In genomic region chr19:2186071-2186846, GRCh38 we compare ENCODE assay signal across 9 cellular contexts. TPM values are rescaled to one million over a fixed set of nuclear protein-coding genes. Genes with fewer than 3 reads are reported as not detected.
A peak's percentile ranks its signal among the peaks of the same experiment; 100 is the strongest.
DNase-seq lines count a peak whose midpoint lies in the region; ATAC-seq and TF ChIP-seq lines count a peak whose summit lies in the region.
"Had no signal": no experiment of that assay in that cellular context is flagged by ENCODE, and none has a peak within 500 bp of the region (broad histone marks: within the 10 kb centered on the region; RNA-seq: fewer than 3 reads in every experiment).

No MANE protein-coding gene starts in this region.

- H3K27ac ChIP-seq in duodenal mucosa (ENCODE audit: low read depth, low read length) = peak overlapping the region; percentile 59

- peaks cover 12 to 68% of the 10 kb centered on the region in 2 donors for H3K36me3 ChIP-seq in duodenal mucosa (ENCODE audit: control insufficient read depth in 1 of 2, insufficient read depth in 2 of 2, low read length in 2 of 2)

- peaks cover 5% of the 10 kb centered on the region for H3K27me3 Mint-ChIP-seq in HFFc6 (ENCODE audit: insufficient read depth)
- no peaks in the 10 kb centered on the region for H3K27me3 Mint-ChIP-seq in stimulated activated memory B cell treated with anti-CD40 and anti-IgM and Interleukin-4, amounts not matched to agents 10 μg/mL and 1 μg/mL and 100 μg/mL, for 72 hours

- H3K4me1 Mint-ChIP-seq in HFFc6 (ENCODE audit: low read depth) = peaks cover 58% of the 10 kb centered on the region
- peaks cover 78% of the 10 kb centered on the region for H3K4me1 Mint-ChIP-seq in stimulated activated memory B cell treated with anti-CD40 and anti-IgM and Interleukin-4, amounts not matched to agents 10 μg/mL and 1 μg/mL and 100 μg/mL, for 72 hours

- no peaks in the 10 kb centered on the region for H3K9me3 Mint-ChIP-seq in HFFc6
- H3K9me3 Mint-ChIP-seq in stimulated activated memory B cell treated with anti-CD40 and anti-IgM and Interleukin-4, amounts not matched to agents 10 μg/mL and 1 μg/mL and 100 μg/mL, for 72 hours = peaks cover 3% of the 10 kb centered on the region

- H3K36me3 Mint-ChIP-seq in HFFc6 (ENCODE audit: low read depth) = peaks cover 12% of the 10 kb centered on the region
- H3K36me3 Mint-ChIP-seq in stimulated activated memory B cell treated with anti-CD40 and anti-IgM and Interleukin-4, amounts not matched to agents 10 μg/mL and 1 μg/mL and 100 μg/mL, for 72 hours = peaks cover 54% of the 10 kb centered on the region

- TF ChIP-seq CTCF in HFFc6 (IDR thresholded peaks at IDR 0.05) (no peak), lower leg skin (IDR thresholded peaks at IDR 0.05) (no peak)

- ATAC-seq in stimulated activated memory B cell treated with anti-CD40 and anti-IgM and Interleukin-4, amounts not matched to agents 10 μg/mL and 1 μg/mL and 100 μg/mL, for 72 hours = no peak
- ATAC-seq in GM18502 (IDR thresholded peaks at IDR 0.05; ENCODE audit: poor library complexity, unreplicated experiment) = no peak
- ATAC-seq in HG02678 (IDR thresholded peaks at IDR 0.05; ENCODE audit: unreplicated experiment) = no peak

- peaks cover 0 to 19% of the 10 kb centered on the region in 2 donors for H3K4me1 ChIP-seq in duodenal mucosa (ENCODE audit: control insufficient read depth in 1 of 2, insufficient read depth in 2 of 2, low read length in 2 of 2)

- H3K9ac ChIP-seq in duodenal mucosa (ENCODE audit: low read depth in 1 of 2, low read length in 2 of 2) = no peak overlapping the region

- intact Hi-C loops in lower leg skin (cut with DNase I; ENCODE audit: low total_unique reads) = no loop called here

- H3K4me3 ChIP-seq in duodenal mucosa (ENCODE audit: low read depth in 1 of 2, low read length in 2 of 2) (no peak overlapping the region), lower leg skin (ENCODE audit: low read depth, poor library complexity, severe bottlenecking) (no peak overlapping the region)

- H3K9me3 ChIP-seq in duodenal mucosa (ENCODE audit: control insufficient read depth in 1 of 2, low read length in 2 of 2) = no peaks in the 10 kb centered on the region

- TF ChIP-seq POLR2A in lower leg skin (IDR thresholded peaks at IDR 0.05) = no peak

- no peaks in the 10 kb centered on the region for H3K27me3 ChIP-seq in duodenal mucosa (ENCODE audit: control insufficient read depth in 1 of 2, insufficient read depth in 2 of 2, low read length in 2 of 2)

- WGBS in lower leg skin, 2 donors = 51 to 53% methylated on average over 28 of the region's 28 CpGs

- H3K4me3 Mint-ChIP-seq in HFFc6 = peak overlapping the region; percentile 80
- no peak overlapping the region for H3K4me3 Mint-ChIP-seq in stimulated activated memory B cell treated with anti-CD40 and anti-IgM and Interleukin-4, amounts not matched to agents 10 μg/mL and 1 μg/mL and 100 μg/mL, for 72 hours

- DNase-seq in HFFc6 = peak; percentile 97
- peak; percentile 86 to 96 for DNase-seq in lower leg skin (ENCODE audit: low spot score in 2 of 2)
- DNase-seq in DMS153 treated with DMSO at 0.1 percent for 48 hours (lab: John Stamatoyannopoulos, UW; ENCODE audit: unreplicated experiment) = no peak
- no peak for DNase-seq in globus pallidus (ENCODE audit: low spot score)
- DNase-seq: HCEC 1CT had no signal

- peak overlapping the region; percentile 83 for H3K27ac Mint-ChIP-seq in HFFc6
- peak overlapping the region; percentile 46 for H3K27ac Mint-ChIP-seq in stimulated activated memory B cell treated with anti-CD40 and anti-IgM and Interleukin-4, amounts not matched to agents 10 μg/mL and 1 μg/mL and 100 μg/mL, for 72 hours

RNA-seq across cellular contexts. Expression of gene DOT1L, which starts 22.5 kb away (rescaled TPM):
- total RNA-seq in HFFc6 (2021; fragmentation: NEBNext Ultra II Directional; extraction: Animal tissue kit (Norgen Biotek cat#: 25700)) = 10 to 100 TPM; 18.5 to 22.9 (median 21.3) TPM
- 10 to 100 TPM; 17.5 to 31.3 (median 20.7) TPM for total RNA-seq in lower leg skin

RNA-seq across cellular contexts. Expression of gene AP3D1, which starts 34.9 kb away (rescaled TPM):
- total RNA-seq in HFFc6 (2021; fragmentation: NEBNext Ultra II Directional; extraction: Animal tissue kit (Norgen Biotek cat#: 25700)) = 100 to 1,000 TPM; 139 to 169 (median 151) TPM
- 10 to 100 TPM; 46.5 to 84.7 (median 71.8) TPM for total RNA-seq in lower leg skin

RNA-seq across cellular contexts. Expression of gene PLEKHJ1, which starts 49.9 kb away (rescaled TPM):
- 10 to 100 TPM; 45.9 to 57.3 (median 50.2) TPM for total RNA-seq in HFFc6 (2021; fragmentation: NEBNext Ultra II Directional; extraction: Animal tissue kit (Norgen Biotek cat#: 25700))
- 10 to 100 TPM; 52.2 to 80.5 (median 70.0) TPM for total RNA-seq in lower leg skin

RNA-seq across cellular contexts. Expression of gene SF3A2, which starts 50.4 kb away (rescaled TPM):
- 10 to 100 TPM; 48.7 to 60.6 (median 54.8) TPM for total RNA-seq in HFFc6 (2021; fragmentation: NEBNext Ultra II Directional; extraction: Animal tissue kit (Norgen Biotek cat#: 25700))
- 10 to 100 TPM; 35.6 to 85.6 (median 47.8) TPM for total RNA-seq in lower leg skin

Comparison
In these comparisons a context has a peak if more than half of its experiments do, and no peak if none do; other contexts are left out.
1. DNase-seq: peak in HFFc6 (single experiment) and lower leg skin (2 of 2); none in DMS153 treated with DMSO at 0.1 percent for 48 hours (single experiment) and globus pallidus (single experiment).